11 cellular contexts compared by ENCODE assay signal in genomic region chr11:67248653-67249052, GRCh38. TPM values are rescaled to one million over a fixed set of nuclear protein-coding genes. Genes with fewer than 3 reads are reported as not detected.
DNase-seq lines count a peak whose midpoint lies in the region; ATAC-seq and TF ChIP-seq lines count a peak whose summit lies in the region.
"Had no signal": no experiment of that assay in that cellular context is flagged by ENCODE, and none has a peak within 500 bp of the region (broad histone marks: within the 10 kb centered on the region; RNA-seq: fewer than 3 reads in every experiment).

No MANE protein-coding gene starts in this region.

- H3K9me3 Mint-ChIP-seq in HFFc6: no peaks in the 10 kb centered on the region
- H3K9me3 Mint-ChIP-seq in central memory CD8-positive, alpha-beta T cell: no peaks in the 10 kb centered on the region

- H3K27ac Mint-ChIP-seq in HFFc6: peak overlapping the region; percentile 84
- peak overlapping the region; percentile 75 for H3K27ac Mint-ChIP-seq in central memory CD8-positive, alpha-beta T cell (ENCODE audit: low read depth)

- intact Hi-C loops in right lobe of liver (cut with DNase I): no loop called here

- H3K36me3 Mint-ChIP-seq in HFFc6 (ENCODE audit: low read depth): peaks cover 51% of the 10 kb centered on the region
- H3K36me3 Mint-ChIP-seq in central memory CD8-positive, alpha-beta T cell (ENCODE audit: insufficient read depth): peaks cover 94% of the 10 kb centered on the region

- H3K27me3 Mint-ChIP-seq in HFFc6 (ENCODE audit: insufficient read depth): peaks cover 3% of the 10 kb centered on the region
- H3K27me3 Mint-ChIP-seq in central memory CD8-positive, alpha-beta T cell: no peaks in the 10 kb centered on the region

- H3K4me3 Mint-ChIP-seq in HFFc6: peak overlapping the region; percentile 22
- no peak overlapping the region for H3K4me3 Mint-ChIP-seq in central memory CD8-positive, alpha-beta T cell

- peaks cover 0 to 25% (median 12%) of the 10 kb centered on the region in 4 donors for H3K4me1 ChIP-seq in right lobe of liver

- ATAC-seq in central memory CD8-positive, alpha-beta T cell (replicated peaks; ENCODE audit: extremely low read depth, poor library complexity, severe bottlenecking): no peak
- ATAC-seq in right lobe of liver (peak; percentile 88 to 93 (median 91)), GM21576 (IDR thresholded peaks at IDR 0.05; ENCODE audit: unreplicated experiment) (no peak)

- H3K4me3 ChIP-seq in right lobe of liver: no peak overlapping the region
- H3K4me3 ChIP-seq: SK-N-MC had no signal

- peaks cover 45% of the 10 kb centered on the region for H3K4me1 Mint-ChIP-seq in HFFc6 (ENCODE audit: low read depth)
- peaks cover 50% of the 10 kb centered on the region for H3K4me1 Mint-ChIP-seq in central memory CD8-positive, alpha-beta T cell

- peak; percentile 68 for DNase-seq in A172 (ENCODE audit: low spot score)
- DNase-seq in HFFc6: peak; percentile 73
- DNase-seq in central memory CD8-positive, alpha-beta T cell (ENCODE audit: low spot score in 2 of 2): no peak
- peak; percentile 86 to 94 (median 93) for DNase-seq in right lobe of liver
- DNase-seq in cortex of kidney (lab: John Stamatoyannopoulos, UW): no peak
- DNase-seq in cerebellar cortex (ENCODE audit: low spot score): no peak
- no peak for DNase-seq in globus pallidus (ENCODE audit: low spot score)
- DNase-seq: activated CD8-positive, alpha-beta memory T cell treated with anti-CD3 and anti-CD28 coated beads, Interleukin-2, amount 50 U/mL, for 4 hours; NCI-H187 treated with DMSO at 0.1 percent for 48 hours had no signal

- TF ChIP-seq POLR2A in right lobe of liver (IDR thresholded peaks at IDR 0.05): peak; percentile 42

- H3K27ac ChIP-seq in right lobe of liver: peak overlapping the region in 1 of 3 donors; percentile 55
- H3K27ac ChIP-seq: SK-N-MC had no signal

- no peaks in the 10 kb centered on the region for H3K27me3 ChIP-seq in right lobe of liver

- H3K36me3 ChIP-seq in right lobe of liver: peaks cover 25 to 98% (median 52%) of the 10 kb centered on the region in 4 donors

- TF ChIP-seq CTCF in HFFc6 (IDR thresholded peaks at IDR 0.05) (no peak), right lobe of liver (IDR thresholded peaks at IDR 0.05) (no peak)

- H3K9me3 ChIP-seq in right lobe of liver: no peaks in the 10 kb centered on the region

RNA-seq across cellular contexts. Expression of gene GRK2, which starts 17.6 kb away (rescaled TPM):
- 40.3 and 44.6 TPM in 2 replicates for total RNA-seq in A172 (2014; rRNA removed; shearing (Covaris generic))
- total RNA-seq in HFFc6 (2021; fragmentation: NEBNext Ultra II Directional; extraction: Animal tissue kit (Norgen Biotek cat#: 25700)): 10 to 100 TPM; 26.2 to 35.5 (median 32.1) TPM
- 10 to 100 TPM; 24.5 to 43.9 (median 28.5) TPM for total RNA-seq in right lobe of liver

RNA-seq across cellular contexts. Expression of gene ANKRD13D, which starts 40.5 kb away (rescaled TPM):
- 25.4 and 51.8 TPM in 2 replicates for total RNA-seq in A172 (2014; rRNA removed; shearing (Covaris generic))
- total RNA-seq in HFFc6 (2021; fragmentation: NEBNext Ultra II Directional; extraction: Animal tissue kit (Norgen Biotek cat#: 25700)): 10 to 100 TPM; 24.7 to 34.6 (median 26.4) TPM
- 10 to 100 TPM in 4 of 6 experiments, 1 to 10 TPM in 2; 7.7 to 14.1 (median 10.4) TPM for total RNA-seq in right lobe of liver

RNA-seq across cellular contexts. Expression of gene SSH3, which starts 54.7 kb away (rescaled TPM):
- 3.2 and 10.0 TPM in 2 replicates for total RNA-seq in A172 (2014; rRNA removed; shearing (Covaris generic))
- 10 to 100 TPM; 17.0 to 28.7 (median 22.6) TPM for total RNA-seq in HFFc6 (2021; fragmentation: NEBNext Ultra II Directional; extraction: Animal tissue kit (Norgen Biotek cat#: 25700))
- 10 to 100 TPM; 10.9 to 17.9 (median 14.5) TPM for total RNA-seq in right lobe of liver

Comparison
In these comparisons a context has a peak if more than half of its experiments do, and no peak if none do; other contexts are left out.
1. DNase-seq: peak in A172 (single experiment), HFFc6 (single experiment) and right lobe of liver (3 of 3); none in central memory CD8-positive, alpha-beta T cell (0 of 2), cortex of kidney (single experiment), cerebellar cortex (single experiment) and globus pallidus (single experiment).
2. ATAC-seq: peak in right lobe of liver (4 of 4); none in central memory CD8-positive, alpha-beta T cell (single experiment) and GM21576 (single experiment).